ENCODE assay signal across 9 cellular contexts in genomic region chr12:57549203-57549908, GRCh38. TPM values are rescaled to one million over a fixed set of nuclear protein-coding genes. Genes with fewer than 3 reads are reported as not detected.
DNase-seq lines count a peak whose midpoint lies in the region; ATAC-seq and TF ChIP-seq lines count a peak whose summit lies in the region.
"Had no signal": no experiment of that assay in that cellular context is flagged by ENCODE, and none has a peak within 500 bp of the region (broad histone marks: within the 10 kb centered on the region; RNA-seq: fewer than 3 reads in every experiment).

No MANE protein-coding gene starts in this region.

- peaks cover 42% of the 10 kb centered on the region for H3K4me1 Mint-ChIP-seq in CD4-positive, alpha-beta T cell (ENCODE audit: low read depth)
- H3K4me1 Mint-ChIP-seq in endothelial cell (ENCODE audit: unreplicated experiment), result peaks cover 26% of the 10 kb centered on the region

- TF ChIP-seq EP300 in ovary (IDR thresholded peaks at IDR 0.05), result no peak

- H3K4me1 ChIP-seq in OCI-LY3 (ENCODE audit: low read length) (peaks cover 17% of the 10 kb centered on the region), ovary (ENCODE audit: insufficient read depth) (peaks cover 6% of the 10 kb centered on the region)

- ATAC-seq in CD4-positive, alpha-beta T cell (ENCODE audit: poor library complexity), result no peak
- no peak for ATAC-seq in HG03378 (IDR thresholded peaks at IDR 0.05; ENCODE audit: unreplicated experiment)

- no peak overlapping the region for H3K9ac ChIP-seq in OCI-LY3 (ENCODE audit: low read length)

- H3K9me3 Mint-ChIP-seq in CD4-positive, alpha-beta T cell, result no peaks in the 10 kb centered on the region
- no peaks in the 10 kb centered on the region for H3K9me3 Mint-ChIP-seq in endothelial cell (ENCODE audit: unreplicated experiment)

- H3K4me2 ChIP-seq in OCI-LY3 (ENCODE audit: low read length), result peak overlapping the region; percentile 55

- H3K36me3 ChIP-seq in OCI-LY3 (replicated peaks; ENCODE audit: low read depth, low read length) (no peaks in the 10 kb centered on the region), ovary (no peaks in the 10 kb centered on the region)

- DNase-seq in CD4-positive, alpha-beta T cell, result no peak
- no peak for DNase-seq in endothelial cell (ENCODE audit: low spot score)
- DNase-seq in ovary, result no peak
- DNase-seq in Kasumi-1 (lab: John Stamatoyannopoulos, UW), result no peak
- DNase-seq in CD1c-positive myeloid dendritic cell (ENCODE audit: extremely low spot score), result no peak
- DNase-seq in SHP77 (lab: John Stamatoyannopoulos, UW), result no peak
- DNase-seq: NCI-H524 treated with DMSO at 0.1 percent for 48 hours had no signal

- peaks cover 4% of the 10 kb centered on the region for H3K27me3 ChIP-seq in CD4-positive, alpha-beta T cell (ENCODE audit: control insufficient read depth, insufficient read depth, low read length)
- no peaks in the 10 kb centered on the region for H3K27me3 ChIP-seq in OCI-LY3 (ENCODE audit: low read depth, low read length)
- H3K27me3 ChIP-seq in ovary, result no peaks in the 10 kb centered on the region

- CTCF ChIA-PET in CD4-positive, alpha-beta T cell (lab: Charles Lee), result no interaction called here

- no peak for TF ChIP-seq CTCF in CD4-positive, alpha-beta T cell (IDR thresholded peaks at IDR 0.05)
- TF ChIP-seq CTCF in OCI-LY3 (IDR thresholded peaks at IDR 0.05; ENCODE audit: low read depth, low read length), result no peak
- TF ChIP-seq CTCF in endothelial cell (IDR thresholded peaks at IDR 0.05; ENCODE audit: unreplicated experiment), result no peak
- TF ChIP-seq CTCF in ovary (IDR thresholded peaks at IDR 0.05), result no peak

- H3K4me3 Mint-ChIP-seq in CD4-positive, alpha-beta T cell, result peak overlapping the region; percentile 61
- H3K4me3 Mint-ChIP-seq in endothelial cell (ENCODE audit: unreplicated experiment), result peak overlapping the region; percentile 65

- H2AFZ ChIP-seq in OCI-LY3 (ENCODE audit: low read depth, low read length), result no peak overlapping the region

- no peak for TF ChIP-seq POLR2A in ovary (IDR thresholded peaks at IDR 0.05)

- intact Hi-C loops in CD4-positive, alpha-beta T cell (cut with DNase I, micrococcal nuclease), result loop anchor here (5.0 kb wide), 2 partner anchors 62 to 72 kb away; partner anchors contain the start of genes ARHGAP9 (in 1 of the 2) and MARS1 (in 1 of the 2)
- intact Hi-C loops in ovary (cut with DNase I), result no loop called here

- POLR2A ChIA-PET in CD4-positive, alpha-beta T cell (lab: Charles Lee), result no interaction called here

- no peak overlapping the region for H3K27ac Mint-ChIP-seq in CD4-positive, alpha-beta T cell
- no peak overlapping the region for H3K27ac Mint-ChIP-seq in endothelial cell (ENCODE audit: unreplicated experiment)

- H3K27ac ChIP-seq in CD4-positive, alpha-beta T cell (ENCODE audit: low read depth, low read length), result no peak overlapping the region
- H3K27ac ChIP-seq in OCI-LY3 (ENCODE audit: low read length), result no peak overlapping the region
- H3K27ac ChIP-seq in ovary, result no peak overlapping the region

- peaks cover 13% of the 10 kb centered on the region for H3K36me3 Mint-ChIP-seq in CD4-positive, alpha-beta T cell (ENCODE audit: low read depth)
- H3K36me3 Mint-ChIP-seq in endothelial cell (ENCODE audit: low read depth, unreplicated experiment), result no peaks in the 10 kb centered on the region

- H3K4me3 ChIP-seq in OCI-LY3 (ENCODE audit: low read length) (peak overlapping the region; percentile 65), ovary (peak overlapping the region; percentile 45)

- H3K79me2 ChIP-seq in OCI-LY3 (ENCODE audit: low read length), result peaks cover 17% of the 10 kb centered on the region

- 20 to 29% (median 25%) methylated on average over 12 to 13 of the region's 13 CpGs for WGBS in ovary, 3 donors

- H3K9me3 ChIP-seq in CD4-positive, alpha-beta T cell (ENCODE audit: control insufficient read depth, low read length), result no peaks in the 10 kb centered on the region
- H3K9me3 ChIP-seq in OCI-LY3 (ENCODE audit: insufficient read depth, low read length) (no peaks in the 10 kb centered on the region), ovary (no peaks in the 10 kb centered on the region)

- H4K20me1 ChIP-seq in OCI-LY3 (ENCODE audit: insufficient read depth, low read length), result no peaks in the 10 kb centered on the region

- H3K27me3 Mint-ChIP-seq in CD4-positive, alpha-beta T cell, result peaks cover 4% of the 10 kb centered on the region
- H3K27me3 Mint-ChIP-seq in endothelial cell (ENCODE audit: unreplicated experiment), result peaks cover 13% of the 10 kb centered on the region

RNA-seq across cellular contexts. Expression of gene KIF5A, which starts 0.5 kb away (rescaled TPM):
- under 1 TPM; 0.39 to 0.47 TPM for total RNA-seq in CD4-positive, alpha-beta T cell
- total RNA-seq in endothelial cell (ENCODE audit: unreplicated experiment) (0.46 TPM), ovary (under 1 TPM in 6 of 7 donors, not detected in 1; 0.08 to 0.48 (median 0.30) TPM)
- polyA plus RNA-seq in ovary, result under 1 TPM; 0.15 to 0.48 TPM

RNA-seq across cellular contexts. Expression of gene DCTN2, which starts 2.4 kb away (rescaled TPM):
- 10 to 100 TPM; 39.6 TPM for total RNA-seq in CD4-positive, alpha-beta T cell
- total RNA-seq in endothelial cell (ENCODE audit: unreplicated experiment) (195 TPM), ovary (100 to 1,000 TPM in 1 of 7 donors, 10 to 100 TPM in 6; 70.7 to 100 (median 97.4) TPM)
- polyA plus RNA-seq in ovary, result 100 to 1,000 TPM; 128 to 226 TPM

RNA-seq across cellular contexts. Expression of gene MBD6, which starts 26.7 kb away (rescaled TPM):
- total RNA-seq in CD4-positive, alpha-beta T cell, result 10 to 100 TPM; 72.4 to 74.7 TPM
- total RNA-seq in endothelial cell (ENCODE audit: unreplicated experiment), result 99.0 TPM
- 100 to 1,000 TPM in 2 of 7 donors, 10 to 100 TPM in 5; 25.2 to 122 (median 79.7) TPM for total RNA-seq in ovary
- polyA plus RNA-seq in ovary, result 10 to 100 TPM; 18.1 to 35.0 TPM

RNA-seq across cellular contexts. Expression of gene DDIT3, which starts 29.0 kb away (rescaled TPM):
- 100 to 1,000 TPM; 145 TPM for total RNA-seq in CD4-positive, alpha-beta T cell
- 4.2 TPM for total RNA-seq in endothelial cell (ENCODE audit: unreplicated experiment)
- total RNA-seq in ovary, result 10 to 100 TPM; 22.1 to 84.9 (median 29.2) TPM
- 10 to 100 TPM; 34.9 to 62.1 TPM for polyA plus RNA-seq in ovary

RNA-seq across cellular contexts. Expression of gene PIP4K2C, which starts 41.6 kb away (rescaled TPM):
- total RNA-seq in CD4-positive, alpha-beta T cell, result 10 to 100 TPM; 15.1 to 17.3 TPM
- total RNA-seq in endothelial cell (ENCODE audit: unreplicated experiment) (18.5 TPM), ovary (10 to 100 TPM; 16.9 to 30.4 (median 21.2) TPM)
- polyA plus RNA-seq in ovary, result 10 to 100 TPM; 13.1 to 42.0 TPM

Comparison
In these comparisons a context has a peak if more than half of its experiments do, and no peak if none do; other contexts are left out.
1. intact Hi-C loops: an anchor here in CD4-positive, alpha-beta T cell (5.0 kb wide); none called in ovary.